ENCODE assay signal across 12 cellular contexts in the genomic region with DNA sequence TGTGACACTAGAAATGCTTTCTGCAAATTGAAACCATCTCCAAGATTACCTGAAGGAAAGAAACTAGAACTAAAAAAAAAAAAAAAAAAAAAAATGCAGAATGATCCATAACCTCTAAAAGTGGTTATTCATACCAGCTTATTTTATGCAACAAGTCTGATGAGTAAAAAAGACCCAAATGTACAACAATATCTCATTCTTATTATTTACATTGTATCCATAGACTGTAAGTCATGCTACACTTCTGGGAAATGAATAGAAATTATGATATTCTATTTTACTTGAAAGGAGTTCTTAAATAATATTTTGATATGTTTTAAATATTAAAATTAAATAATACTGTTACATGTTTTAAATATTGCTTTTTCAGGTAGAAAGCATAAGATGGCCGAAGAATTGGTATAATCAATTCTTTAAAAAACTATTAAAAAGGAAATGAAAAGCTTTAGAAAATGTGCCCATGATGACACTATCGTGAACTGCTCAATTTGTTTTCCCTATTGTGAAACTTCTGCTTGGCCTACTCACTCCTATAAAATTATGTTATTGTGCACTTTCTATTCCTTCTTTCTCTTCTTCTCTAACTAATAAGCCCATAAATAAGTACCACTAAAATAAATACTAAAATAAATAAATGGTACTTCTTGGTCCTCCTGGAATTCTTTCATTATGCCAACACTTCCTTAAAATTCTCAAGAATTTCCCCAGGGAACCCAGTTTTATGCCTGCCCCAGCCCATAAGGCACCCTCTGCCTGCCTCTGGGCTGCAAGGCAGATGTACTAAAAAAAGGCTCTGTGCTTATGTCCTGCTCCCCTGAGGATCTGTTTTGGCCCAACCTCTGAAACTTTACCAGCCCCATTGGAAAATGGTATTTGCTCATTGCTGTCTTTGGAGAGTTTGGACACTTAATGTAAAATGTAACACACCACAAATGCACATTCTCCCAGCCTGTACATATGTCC. TPM values are rescaled to one million over a fixed set of nuclear protein-coding genes. Genes with fewer than 3 reads are reported as not detected.
DNase-seq lines count a peak whose midpoint lies in the region; ATAC-seq and TF ChIP-seq lines count a peak whose summit lies in the region.
"Had no signal": no experiment of that assay in that cellular context is flagged by ENCODE, and none has a peak within 500 bp of the region (broad histone marks: within the 10 kb centered on the region; RNA-seq: fewer than 3 reads in every experiment).

No MANE protein-coding gene starts in this region.

- intact Hi-C loops in CD4-positive, alpha-beta memory T cell (cut with micrococcal nuclease) = loop anchor here (5.0 kb wide), 1 partner anchor 41 kb away; no protein-coding TSS in a partner anchor
- intact Hi-C loops in activated B cell treated with CpG ODN at 0.5 μM for 24 hours (cut with micrococcal nuclease) (no loop called here), left colon (cut with DNase I, micrococcal nuclease) (no loop called here)

- H3K9me3 ChIP-seq in CD4-positive, alpha-beta memory T cell (ENCODE audit: control insufficient read depth in 1 of 2, low read length in 2 of 2) = no peaks in the 10 kb centered on the region
- H3K9me3 ChIP-seq: sigmoid colon had no signal

- peaks cover 0 to 11% of the 10 kb centered on the region in 2 donors for H3K36me3 Mint-ChIP-seq in CD4-positive, alpha-beta memory T cell
- H3K36me3 Mint-ChIP-seq in activated B cell treated with CpG ODN at 0.5 μM for 24 hours (ENCODE audit: low read depth) = peaks cover 23% of the 10 kb centered on the region
- H3K36me3 Mint-ChIP-seq in memory B cell = no peaks in the 10 kb centered on the region

- H3K4me1 Mint-ChIP-seq in CD4-positive, alpha-beta memory T cell = peaks cover 48 to 71% (median 62%) of the 10 kb centered on the region in 4 donors
- H3K4me1 Mint-ChIP-seq in activated B cell treated with CpG ODN at 0.5 μM for 24 hours (peaks cover 68% of the 10 kb centered on the region), memory B cell (peaks cover 45% of the 10 kb centered on the region)

- peak overlapping the region; percentile 32 to 95 (median 83) for H3K27ac Mint-ChIP-seq in CD4-positive, alpha-beta memory T cell
- peak overlapping the region; percentile 74 for H3K27ac Mint-ChIP-seq in activated B cell treated with CpG ODN at 0.5 μM for 24 hours
- H3K27ac Mint-ChIP-seq in memory B cell = peak overlapping the region; percentile 96

- peak overlapping the region; percentile 51 for H3K27ac ChIP-seq in CD4-positive, alpha-beta memory T cell (ENCODE audit: low read depth, low read length)

- CTCF ChIA-PET in CD4-positive, alpha-beta memory T cell (lab: Charles Lee; ENCODE audit: partially characterized antibody) = interaction anchor here (1.1 to 4.4 kb wide), 4 partner anchors 14 to 210 kb away, joined by 5 to 29 read pairs (median 10); no protein-coding TSS in a partner anchor
- CTCF ChIA-PET in activated B cell treated with CpG ODN at 0.5 μM for 24 hours (lab: Charles Lee) = interaction anchor here (0.6 to 1.8 kb wide), 3 partner anchors 9 to 210 kb away, joined by 3 to 9 read pairs (median 4); no protein-coding TSS in a partner anchor

- H3K36me3 ChIP-seq in CD4-positive, alpha-beta memory T cell (ENCODE audit: insufficient read depth, low read length) = no peaks in the 10 kb centered on the region
- H3K36me3 ChIP-seq: sigmoid colon had no signal

- POLR2A ChIA-PET in CD4-positive, alpha-beta memory T cell (lab: Charles Lee; ENCODE audit: partially characterized antibody) = interaction anchor here (0.7 to 4.3 kb wide), 10 partner anchors 10 to 210 kb away, joined by 3 to 29 read pairs (median 4); a partner anchor contains a TSS
- POLR2A ChIA-PET in activated B cell treated with CpG ODN at 0.5 μM for 24 hours (lab: Charles Lee) = interaction anchor here (0.5 to 2.6 kb wide), 5 partner anchors 13 to 159 kb away, joined by 3 to 9 read pairs (median 5); no protein-coding TSS in a partner anchor

- ATAC-seq in activated B cell treated with CpG ODN at 0.5 μM for 24 hours (ENCODE audit: low read depth) (no peak), memory B cell (ENCODE audit: low read depth) (no peak), left colon (no peak)

- H3K27me3 ChIP-seq in CD4-positive, alpha-beta memory T cell (ENCODE audit: insufficient read depth, low read length) = no peaks in the 10 kb centered on the region
- H3K27me3 ChIP-seq: sigmoid colon had no signal

- no peaks in the 10 kb centered on the region for H3K9me3 Mint-ChIP-seq in CD4-positive, alpha-beta memory T cell
- H3K9me3 Mint-ChIP-seq in activated B cell treated with CpG ODN at 0.5 μM for 24 hours (no peaks in the 10 kb centered on the region), memory B cell (no peaks in the 10 kb centered on the region)

- peaks cover 78% of the 10 kb centered on the region for H3K4me1 ChIP-seq in CD4-positive, alpha-beta memory T cell (ENCODE audit: insufficient read depth, low read length)

- H3K4me3 ChIP-seq in CD4-positive, alpha-beta memory T cell (ENCODE audit: low read length in 2 of 2) = peak overlapping the region in 1 of 2 donors; percentile 5
- H3K4me3 ChIP-seq: sigmoid colon had no signal

- H3K27me3 Mint-ChIP-seq in CD4-positive, alpha-beta memory T cell = no peaks in the 10 kb centered on the region
- H3K27me3 Mint-ChIP-seq in activated B cell treated with CpG ODN at 0.5 μM for 24 hours (no peaks in the 10 kb centered on the region), memory B cell (no peaks in the 10 kb centered on the region)

- TF ChIP-seq CTCF in activated B cell treated with CpG ODN at 0.5 μM for 24 hours (IDR thresholded peaks at IDR 0.05) = no peak

- H3K4me3 Mint-ChIP-seq in CD4-positive, alpha-beta memory T cell = peak overlapping the region; percentile 65 to 88 (median 80)
- H3K4me3 Mint-ChIP-seq in activated B cell treated with CpG ODN at 0.5 μM for 24 hours = peak overlapping the region; percentile 68
- peak overlapping the region; percentile 81 for H3K4me3 Mint-ChIP-seq in memory B cell

- DNase-seq in CD4-positive, alpha-beta memory T cell = no peak
- DNase-seq in KBM-7 (peak; percentile 62), activated B cell treated with CpG ODN at 0.5 μM for 24 hours (no peak), memory B cell (ENCODE audit: low spot score in 2 of 2) (no peak), COR-L47 (lab: John Stamatoyannopoulos, UW) (no peak), inferior parietal cortex (ENCODE audit: extremely low spot score) (no peak), left colon (no peak)
- DNase-seq: cortex of kidney, head of caudate nucleus, mesendoderm, NCI-H446, sigmoid colon had no signal

- in situ Hi-C loops in KBM-7 (cut with MboI; ENCODE audit: low pct_unique_long_range_greater_than_20kb, low sequenced_read_pairs) = no loop called here

RNA-seq across cellular contexts. Expression of a gene that starts 18.1 kb away (rescaled TPM):
- total RNA-seq in CD4-positive, alpha-beta memory T cell = 10 to 100 TPM; 58.0 to 59.5 TPM
- polyA plus RNA-seq in CD4-positive, alpha-beta memory T cell = 10 to 100 TPM; 50.8 to 56.3 TPM
- total RNA-seq in activated B cell treated with CpG ODN at 0.5 μM for 24 hours (48.7 and 49.7 TPM in 2 replicates), left colon (1 to 10 TPM; 2.8 to 4.2 TPM)
